Comparison of ENCODE assay signal across 9 cellular contexts in genomic region chr19:2619076-2619475, GRCh38.
A peak's percentile ranks its signal among the peaks of the same experiment; 100 is the strongest.
DNase-seq lines count a peak whose midpoint lies in the region; ATAC-seq and TF ChIP-seq lines count a peak whose summit lies in the region.
"Had no signal": no experiment of that assay in that cellular context is flagged by ENCODE, and none has a peak within 500 bp of the region (broad histone marks: within the 10 kb centered on the region; RNA-seq: fewer than 3 reads in every experiment).

No MANE protein-coding gene starts in this region.

- no peak overlapping the region for H2AFZ ChIP-seq in KMS-11 (ENCODE audit: low read depth)
- no peak overlapping the region for H2AFZ ChIP-seq in neuronal stem cell (ENCODE audit: low read length)

- H2AK5ac ChIP-seq in neuronal stem cell (ENCODE audit: low read depth, low read length), result no peak overlapping the region

- H3K4me3 ChIP-seq in CD8-positive, alpha-beta memory T cell (ENCODE audit: low read length), result peak overlapping the region; percentile 61
- H3K4me3 ChIP-seq in KMS-11 (IDR thresholded peaks at IDR 0.05; ENCODE audit: insufficient read depth, low read depth, low read length), result no peak overlapping the region
- no peak overlapping the region for H3K4me3 ChIP-seq in neuronal stem cell (ENCODE audit: low read length in 2 of 2)
- no peak overlapping the region for H3K4me3 ChIP-seq in uterus

- CTCF ChIA-PET in CD8-positive, alpha-beta memory T cell (lab: Charles Lee), result interaction anchor here (0.5 to 12.9 kb wide), 6 partner anchors 9 to 254 kb away, joined by 3 to 152 read pairs (median 24); partner anchors contain the start of gene GADD45B

- H3K18ac ChIP-seq in neuronal stem cell (ENCODE audit: low read length), result no peak overlapping the region

- no peaks in the 10 kb centered on the region for H3K36me3 ChIP-seq in CD8-positive, alpha-beta memory T cell (ENCODE audit: insufficient read depth, low read length)
- H3K36me3 ChIP-seq in KMS-11 (ENCODE audit: insufficient read depth) (no peaks in the 10 kb centered on the region), neuronal stem cell (replicated peaks in 1 of 2; ENCODE audit: control insufficient read depth in 2 of 2, insufficient read depth in 2 of 2, low read length in 2 of 2) (no peaks in the 10 kb centered on the region), uterus (no peaks in the 10 kb centered on the region)

- no peaks in the 10 kb centered on the region for H3K79me2 ChIP-seq in KMS-11 (ENCODE audit: insufficient read depth, low read depth)

- H4K20me1 ChIP-seq in KMS-11 (ENCODE audit: insufficient read depth), result no peaks in the 10 kb centered on the region

- H2BK5ac ChIP-seq in neuronal stem cell (ENCODE audit: low read length), result no peak overlapping the region

- intact Hi-C loops in uterus (cut with DNase I; ENCODE audit: low total_unique reads), result no loop called here

- TF ChIP-seq POLR2A in uterus (IDR thresholded peaks at IDR 0.05), result no peak

- no peaks in the 10 kb centered on the region for H3K9me3 ChIP-seq in CD8-positive, alpha-beta memory T cell (ENCODE audit: low read length)
- H3K9me3 ChIP-seq in neuronal stem cell (replicated peaks in 1 of 2; ENCODE audit: control insufficient read depth in 2 of 2, insufficient read depth in 1 of 2, low read depth in 1 of 2, low read length in 2 of 2) (peaks cover 2 to 6% of the 10 kb centered on the region in 2 donors), uterus (no peaks in the 10 kb centered on the region)

- H3K36me3 Mint-ChIP-seq in CD8-positive, alpha-beta memory T cell, result no peaks in the 10 kb centered on the region
- H3K36me3 Mint-ChIP-seq in activated naive CD8-positive, alpha-beta T cell treated with anti-CD3 and anti-CD28 coated beads, Interleukin-2, amount 10 ng/mL, durations not matched to agents 7 days and 5 days, result peaks cover 2% of the 10 kb centered on the region

- peak overlapping the region; percentile 85 for H3K23ac ChIP-seq in neuronal stem cell (ENCODE audit: low read depth, low read length, poor library complexity)

- peaks cover 63% of the 10 kb centered on the region for H3K4me1 ChIP-seq in CD8-positive, alpha-beta memory T cell (ENCODE audit: insufficient read depth, low read length)
- H3K4me1 ChIP-seq in KMS-11 (ENCODE audit: low read depth, poor library complexity, severe bottlenecking) (peaks cover 38% of the 10 kb centered on the region), neuronal stem cell (ENCODE audit: control insufficient read depth in 2 of 2, insufficient read depth in 1 of 2, low read depth in 1 of 2, low read length in 2 of 2) (peaks cover 0 to 5% of the 10 kb centered on the region in 2 donors), uterus (no peaks in the 10 kb centered on the region)

- POLR2A ChIA-PET in CD8-positive, alpha-beta memory T cell (lab: Charles Lee), result interaction anchor here (0.9 to 3.1 kb wide), 3 partner anchors 11 to 143 kb away, joined by 6 to 24 read pairs (median 7); partner anchors contain the start of gene GADD45B
- POLR2A ChIA-PET in activated naive CD8-positive, alpha-beta T cell treated with anti-CD3 and anti-CD28 coated beads, Interleukin-2, amount 10 ng/mL, durations not matched to agents 7 days and 5 days (lab: Charles Lee), result interaction anchor here (0.6 to 8.1 kb wide), 8 partner anchors 11 to 191 kb away, joined by 3 to 203 read pairs (median 4); partner anchors contain the start of genes GADD45B and TIMM13

- no peak for DNase-seq in CD8-positive, alpha-beta memory T cell
- DNase-seq in activated naive CD8-positive, alpha-beta T cell treated with anti-CD3 and anti-CD28 coated beads, Interleukin-2, amount 10 ng/mL, durations not matched to agents 7 days and 5 days, result no peak
- DNase-seq in neuronal stem cell (ENCODE audit: low spot score) (no peak), uterus (no peak)
- no peak for DNase-seq in stimulated activated CD4-positive, alpha-beta T cell treated with anti-CD3 and anti-CD28 coated beads, Interleukin-12 subunit alpha, Interleukin-12 subunit beta, amount 100 ng/mL, for 4 hours
- DNase-seq: NCI-H748 treated with DMSO at 0.1 percent for 48 hours had no signal

- peaks cover 0 to 5% of the 10 kb centered on the region in 2 donors for H3K27me3 Mint-ChIP-seq in CD8-positive, alpha-beta memory T cell
- no peaks in the 10 kb centered on the region for H3K27me3 Mint-ChIP-seq in activated naive CD8-positive, alpha-beta T cell treated with anti-CD3 and anti-CD28 coated beads, Interleukin-2, amount 10 ng/mL, durations not matched to agents 7 days and 5 days

- H3K27ac Mint-ChIP-seq in CD8-positive, alpha-beta memory T cell, result peak overlapping the region; percentile 78 to 97 (median 92)
- H3K27ac Mint-ChIP-seq in activated naive CD8-positive, alpha-beta T cell treated with anti-CD3 and anti-CD28 coated beads, Interleukin-2, amount 10 ng/mL, durations not matched to agents 7 days and 5 days, result peak overlapping the region; percentile 94

- peaks cover 52 to 67% (median 64%) of the 10 kb centered on the region in 3 donors for H3K4me1 Mint-ChIP-seq in CD8-positive, alpha-beta memory T cell
- H3K4me1 Mint-ChIP-seq in activated naive CD8-positive, alpha-beta T cell treated with anti-CD3 and anti-CD28 coated beads, Interleukin-2, amount 10 ng/mL, durations not matched to agents 7 days and 5 days, result peaks cover 57% of the 10 kb centered on the region

- no peak for TF ChIP-seq CTCF in KMS-11 (conservative IDR thresholded peaks at IDR 0.05; ENCODE audit: low read depth, low read length)
- no peak for TF ChIP-seq CTCF in uterus (IDR thresholded peaks at IDR 0.05)

- no peak overlapping the region for H2BK120ac ChIP-seq in neuronal stem cell (ENCODE audit: low read depth, low read length)

- no peak overlapping the region for H3K9ac ChIP-seq in KMS-11
- H3K9ac ChIP-seq in neuronal stem cell (ENCODE audit: low read depth, low read length, poor library complexity), result no peak overlapping the region

- H3K4me2 ChIP-seq in KMS-11, result 0 out of 2 replicates have a peak overlapping the region, but pooled peaks have one; percentile 8
- no peak overlapping the region for H3K4me2 ChIP-seq in neuronal stem cell (ENCODE audit: insufficient read depth, low read length, poor library complexity, severe bottlenecking)

- H3K27me3 ChIP-seq in CD8-positive, alpha-beta memory T cell (ENCODE audit: insufficient read depth, low read length, poor library complexity, severe bottlenecking), result no peaks in the 10 kb centered on the region
- H3K27me3 ChIP-seq in KMS-11 (ENCODE audit: insufficient read depth, low read depth) (no peaks in the 10 kb centered on the region), neuronal stem cell (ENCODE audit: control insufficient read depth in 3 of 3, insufficient read depth in 3 of 3, low read depth in 1 of 3, low read length in 3 of 3) (no peaks in the 10 kb centered on the region), uterus (no peaks in the 10 kb centered on the region)

- no peak overlapping the region for H3K14ac ChIP-seq in neuronal stem cell (ENCODE audit: low read length)

- no peak overlapping the region for H3K4ac ChIP-seq in neuronal stem cell (ENCODE audit: low read length)

- no peak overlapping the region for H4K91ac ChIP-seq in neuronal stem cell (ENCODE audit: low read depth, low read length, poor library complexity)

- no peak for ATAC-seq in activated naive CD8-positive, alpha-beta T cell treated with anti-CD3 and anti-CD28 coated beads, Interleukin-2, amount 10 ng/mL, durations not matched to agents 7 days and 5 days (ENCODE audit: low read depth)
- no peak for ATAC-seq in HG03520 (IDR thresholded peaks at IDR 0.05; ENCODE audit: unreplicated experiment)
- ATAC-seq in GM21423 (IDR thresholded peaks at IDR 0.05; ENCODE audit: unreplicated experiment), result no peak

- WGBS in neuronal stem cell (ENCODE audit: extremely low coverage in 2 of 2, insufficient read length in 2 of 2, insufficient replicate concordance in 1 of 2), 2 donors, result no CpG with 5 or more reads among the region's 6 CpGs

- no peak overlapping the region for H2BK12ac ChIP-seq in neuronal stem cell (ENCODE audit: low read length)

- H3K79me1 ChIP-seq in neuronal stem cell (ENCODE audit: low read depth, low read length), result no peaks in the 10 kb centered on the region

- no peak overlapping the region for H3K27ac ChIP-seq in CD8-positive, alpha-beta memory T cell (ENCODE audit: low read depth, low read length)
- H3K27ac ChIP-seq in KMS-11 (no peak overlapping the region), neuronal stem cell (replicated peaks; ENCODE audit: low read length) (no peak overlapping the region), uterus (no peak overlapping the region)

- H3K4me3 Mint-ChIP-seq in CD8-positive, alpha-beta memory T cell, result peak overlapping the region; percentile 48 to 83 (median 70)
- H3K4me3 Mint-ChIP-seq in activated naive CD8-positive, alpha-beta T cell treated with anti-CD3 and anti-CD28 coated beads, Interleukin-2, amount 10 ng/mL, durations not matched to agents 7 days and 5 days, result peak overlapping the region; percentile 79

- H2BK15ac ChIP-seq in neuronal stem cell (ENCODE audit: low read length), result no peak overlapping the region

- no peak overlapping the region for H4K8ac ChIP-seq in neuronal stem cell (ENCODE audit: low read depth, low read length)

- peaks cover 0 to 2% (median 0%) of the 10 kb centered on the region in 5 donors for H3K9me3 Mint-ChIP-seq in CD8-positive, alpha-beta memory T cell
- H3K9me3 Mint-ChIP-seq in activated naive CD8-positive, alpha-beta T cell treated with anti-CD3 and anti-CD28 coated beads, Interleukin-2, amount 10 ng/mL, durations not matched to agents 7 days and 5 days, result no peaks in the 10 kb centered on the region
